ENCODE assay signal across 11 cellular contexts in the genomic region with DNA sequence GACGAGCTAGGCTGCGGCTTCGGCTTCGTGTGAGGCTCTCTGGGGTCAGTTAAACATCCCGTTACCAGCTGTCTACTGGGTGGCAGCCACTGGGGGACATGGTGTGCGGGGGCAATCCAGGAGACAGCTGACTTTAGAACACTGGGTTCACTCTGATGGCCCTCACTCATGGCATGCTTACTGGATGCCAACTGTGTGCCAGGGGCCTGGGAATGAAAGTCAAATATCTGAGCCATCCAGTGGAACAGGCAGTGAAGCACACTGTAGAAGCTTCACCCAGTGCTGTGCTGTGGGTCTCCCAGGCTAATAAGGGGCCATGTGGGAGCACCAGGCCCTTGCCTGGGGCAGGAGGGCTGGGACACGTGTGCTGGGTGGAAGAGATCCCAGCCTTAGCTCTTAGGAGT. TPM values are rescaled to one million over a fixed set of nuclear protein-coding genes. Genes with fewer than 3 reads are reported as not detected.
"Had no signal": no experiment of that assay in that cellular context is flagged by ENCODE, and none has a peak within 500 bp of the region (broad histone marks: within the 10 kb centered on the region; RNA-seq: fewer than 3 reads in every experiment).

No MANE protein-coding gene starts in this region.

- H3K27me3 ChIP-seq: adrenal gland, gastroesophageal sphincter, testis had no signal

- DNase-seq: activated CD4-positive, alpha-beta T cell treated with anti-CD3 and anti-CD28 coated beads, Interleukin-2, amount 10 ng/mL, durations not matched to agents 7 days and 5 days; activated naive CD4-positive, alpha-beta T cell treated with anti-CD3 and anti-CD28 coated beads, Interleukin-2, amount 50 U/mL, for 16 hours; effector memory CD8-positive, alpha-beta T cell; naive B cell; stimulated activated CD4-positive, alpha-beta T cell treated with anti-CD3 and anti-CD28 coated beads, Interleukin-15, amount 100 ng/mL, for 24 hours; stimulated activated CD4-positive, alpha-beta T cell treated with anti-CD3 and anti-CD28 coated beads, Interleukin-4, amount 100 ng/mL, for 24 hours; T1000; testis had no signal

- H3K27ac ChIP-seq: gastroesophageal sphincter had no signal

- H3K9me3 ChIP-seq: adrenal gland, gastroesophageal sphincter, testis had no signal

- ATAC-seq: effector memory CD8-positive, alpha-beta T cell; gastroesophageal sphincter had no signal

- H3K36me3 ChIP-seq: adrenal gland, gastroesophageal sphincter had no signal

- H3K4me3 ChIP-seq: adrenal gland, gastroesophageal sphincter, testis had no signal

RNA-seq across cellular contexts. Expression of gene GLI2, which starts 48.3 kb away (rescaled TPM):
- total RNA-seq: activated CD8-positive, alpha-beta memory T cell treated with anti-CD3 and anti-CD28 coated beads for 36 hours had no signal
